In the genomic region with DNA sequence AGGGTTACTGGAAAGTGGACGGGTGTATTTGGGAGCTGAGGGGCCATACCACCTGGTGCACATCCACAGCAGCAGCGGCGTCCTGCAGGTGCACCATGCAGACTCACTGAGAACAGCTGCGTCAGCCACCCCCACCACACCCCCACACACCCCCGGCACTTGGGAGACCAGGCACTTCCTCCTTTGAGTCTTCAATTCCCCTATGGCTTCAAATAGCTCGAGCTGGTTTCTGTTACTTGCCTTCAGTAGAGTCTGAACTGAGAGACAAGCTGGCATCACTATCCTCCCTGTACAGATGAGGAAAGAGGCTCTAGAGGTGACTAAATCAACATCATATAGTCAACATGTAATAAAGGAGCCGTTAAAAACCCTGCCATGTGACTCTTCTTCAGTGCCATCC, we compare ENCODE assay signal across 8 cellular contexts. TPM values are rescaled to one million over a fixed set of nuclear protein-coding genes. Genes with fewer than 3 reads are reported as not detected.
A peak's percentile ranks its signal among the peaks of the same experiment; 100 is the strongest.
DNase-seq lines count a peak whose midpoint lies in the region; ATAC-seq and TF ChIP-seq lines count a peak whose summit lies in the region.

No MANE protein-coding gene starts in this region.

- no peak overlapping the region for H3K4me3 Mint-ChIP-seq in stimulated activated naive CD8-positive, alpha-beta T cell treated with anti-CD3 and anti-CD28 coated beads, Interleukin-15, amount 100 ng/mL, for 72 hours

- no peaks in the 10 kb centered on the region for H3K9me3 ChIP-seq in ascending aorta

- DNase-seq in CD1c-positive myeloid dendritic cell (ENCODE audit: extremely low spot score): peak; percentile 84
- peak; percentile 85 for DNase-seq in NCI-H2196 treated with DMSO at 0.1 percent for 48 hours (lab: John Stamatoyannopoulos, UW; ENCODE audit: unreplicated experiment)
- no peak for DNase-seq in dorsolateral prefrontal cortex
- no peak for DNase-seq in stimulated activated naive CD8-positive, alpha-beta T cell treated with anti-CD3 and anti-CD28 coated beads, Interleukin-15, amount 100 ng/mL, for 72 hours
- no peak for DNase-seq in ascending aorta (ENCODE audit: low spot score in 2 of 2)
- DNase-seq in EL: no peak

- H3K27me3 Mint-ChIP-seq in stimulated activated naive CD8-positive, alpha-beta T cell treated with anti-CD3 and anti-CD28 coated beads, Interleukin-15, amount 100 ng/mL, for 72 hours: peaks cover 30% of the 10 kb centered on the region

- TF ChIP-seq CTCF in dorsolateral prefrontal cortex (IDR thresholded peaks at IDR 0.05 in 54 of 56, conservative IDR thresholded peaks at IDR 0.05 in 2 of 56; ENCODE audit: low read depth in 1 of 56, partially characterized antibody in 56 of 56) (no peak), ascending aorta (IDR thresholded peaks at IDR 0.05) (no peak)

- H3K27me3 ChIP-seq in dorsolateral prefrontal cortex (no peaks in the 10 kb centered on the region), ascending aorta (no peaks in the 10 kb centered on the region)

- H3K27ac ChIP-seq in dorsolateral prefrontal cortex (peak overlapping the region; percentile 58 to 100 (median 99)), ascending aorta (no peak overlapping the region)

- peaks cover 11 to 44% of the 10 kb centered on the region in 2 donors for H3K4me1 ChIP-seq in ascending aorta

- H3K4me3 ChIP-seq in dorsolateral prefrontal cortex: no peak overlapping the region
- no peak overlapping the region for H3K4me3 ChIP-seq in ascending aorta

- no peaks in the 10 kb centered on the region for H3K9me3 Mint-ChIP-seq in stimulated activated naive CD8-positive, alpha-beta T cell treated with anti-CD3 and anti-CD28 coated beads, Interleukin-15, amount 100 ng/mL, for 72 hours

- peak; percentile 81 for ATAC-seq in GM19043 (IDR thresholded peaks at IDR 0.05; ENCODE audit: low read depth, unreplicated experiment)
- ATAC-seq in HG03108 (IDR thresholded peaks at IDR 0.05; ENCODE audit: unreplicated experiment): peak; percentile 62
- ATAC-seq in stimulated activated naive CD8-positive, alpha-beta T cell treated with anti-CD3 and anti-CD28 coated beads, Interleukin-15, amount 100 ng/mL, for 72 hours: peak; percentile 23

- intact Hi-C loops in dorsolateral prefrontal cortex (cut with DNase I) (loop anchor here in 1 of 2 donors (5.0 kb wide), 1 partner anchor 48 kb away; a partner anchor contains a TSS), ascending aorta (cut with DNase I) (no loop called here)

- H3K4me1 Mint-ChIP-seq in stimulated activated naive CD8-positive, alpha-beta T cell treated with anti-CD3 and anti-CD28 coated beads, Interleukin-15, amount 100 ng/mL, for 72 hours: peaks cover 27% of the 10 kb centered on the region

- H3K27ac Mint-ChIP-seq in stimulated activated naive CD8-positive, alpha-beta T cell treated with anti-CD3 and anti-CD28 coated beads, Interleukin-15, amount 100 ng/mL, for 72 hours: no peak overlapping the region

- H3K36me3 ChIP-seq in ascending aorta: no peaks in the 10 kb centered on the region

RNA-seq across cellular contexts. Expression of a gene that starts 15.4 kb away (rescaled TPM):
- total RNA-seq in dorsolateral prefrontal cortex (100 to 1,000 TPM in 1 of 120 experiments, 10 to 100 TPM in 119; 17.3 to 105 (median 33.6) TPM), ascending aorta (76.1 TPM)

RNA-seq across cellular contexts. Expression of a gene that starts 48.3 kb away (rescaled TPM):
- total RNA-seq in dorsolateral prefrontal cortex (100 to 1,000 TPM in 1 of 120 experiments, 10 to 100 TPM in 119; 29.6 to 117 (median 50.6) TPM), ascending aorta (47.4 TPM)

Comparison
In these comparisons a context has a peak if more than half of its experiments do, and no peak if none do; other contexts are left out.
1. DNase-seq: peak in CD1c-positive myeloid dendritic cell (single experiment) and NCI-H2196 treated with DMSO at 0.1 percent for 48 hours (single experiment); none in dorsolateral prefrontal cortex (0 of 10), stimulated activated naive CD8-positive, alpha-beta T cell treated with anti-CD3 and anti-CD28 coated beads, Interleukin-15, amount 100 ng/mL, for 72 hours (0 of 2), ascending aorta (0 of 2) and EL (single experiment).
2. ATAC-seq: peak in every context shown above with its lines; median percentile 81 in GM19043; 62 in HG03108; 23 in stimulated activated naive CD8-positive, alpha-beta T cell treated with anti-CD3 and anti-CD28 coated beads, Interleukin-15, amount 100 ng/mL, for 72 hours.
3. H3K27ac ChIP-seq: peak in dorsolateral prefrontal cortex (59 of 59); none in ascending aorta (0 of 2).